In genomic region chr12:127398026-127398715, GRCh38 we compare ENCODE assay signal across 20 cellular contexts.
"Had no signal": no experiment of that assay in that cellular context is flagged by ENCODE, and none has a peak within 500 bp of the region (broad histone marks: within the 10 kb centered on the region; RNA-seq: fewer than 3 reads in every experiment).

No MANE protein-coding gene starts in this region.

- H3K36me3 Mint-ChIP-seq: activated naive CD4-positive, alpha-beta T cell treated with anti-CD3 and anti-CD28 coated beads, Interleukin-2, amount 10 ng/mL, durations not matched to agents 7 days and 5 days; stimulated activated naive B cell treated with anti-CD40 and anti-IgM and Interleukin-4, amounts not matched to agents 10 μg/mL and 1 μg/mL and 100 μg/mL, for 72 hours had no signal

- H3K9me3 Mint-ChIP-seq: activated CD4-positive, alpha-beta T cell treated with anti-CD3 and anti-CD28 coated beads, Interleukin-2, amount 10 ng/mL, durations not matched to agents 7 days and 5 days; activated naive CD4-positive, alpha-beta T cell treated with anti-CD3 and anti-CD28 coated beads, Interleukin-2, amount 10 ng/mL, durations not matched to agents 7 days and 5 days; activated naive CD8-positive, alpha-beta T cell treated with anti-CD3 and anti-CD28 coated beads, Interleukin-2, amount 50 U/mL, for 24 hours; activated T-cell treated with anti-CD3 and anti-CD28 coated beads, Interleukin-2, amount 50 U/mL, for 24 hours; dendritic cell treated with granulocyte-macrophage colony-stimulating factor and Interleukin-4, amounts not matched to agents 40 ng/mL and 50 ng/mL, for 4 days; stimulated activated naive B cell treated with anti-CD40 and anti-IgM and Interleukin-4, amounts not matched to agents 10 μg/mL and 1 μg/mL and 100 μg/mL, for 72 hours had no signal

- FAIRE-seq: endothelial cell of umbilical vein had no signal

- H3K36me3 ChIP-seq: esophagus squamous epithelium, upper lobe of right lung had no signal

- H3K27ac ChIP-seq: esophagus squamous epithelium, upper lobe of right lung had no signal

- H3K27me3 Mint-ChIP-seq: dendritic cell treated with granulocyte-macrophage colony-stimulating factor and Interleukin-4, amounts not matched to agents 40 ng/mL and 50 ng/mL, for 4 days; stimulated activated naive B cell treated with anti-CD40 and anti-IgM and Interleukin-4, amounts not matched to agents 10 μg/mL and 1 μg/mL and 100 μg/mL, for 72 hours had no signal

- H3K4me1 ChIP-seq: esophagus squamous epithelium, upper lobe of right lung had no signal

- H3K27me3 ChIP-seq: esophagus squamous epithelium, upper lobe of right lung had no signal

- H3K27ac Mint-ChIP-seq: activated CD4-positive, alpha-beta T cell treated with anti-CD3 and anti-CD28 coated beads, Interleukin-2, amount 10 ng/mL, durations not matched to agents 7 days and 5 days; activated CD8-positive, alpha-beta T cell treated with anti-CD3 and anti-CD28 coated beads, Interleukin-2, amount 10 ng/mL, durations not matched to agents 7 days and 5 days; activated naive CD4-positive, alpha-beta T cell treated with anti-CD3 and anti-CD28 coated beads, Interleukin-2, amount 10 ng/mL, durations not matched to agents 7 days and 5 days; activated naive CD8-positive, alpha-beta T cell treated with anti-CD3 and anti-CD28 coated beads, Interleukin-2, amount 50 U/mL, for 24 hours; activated T-cell treated with anti-CD3 and anti-CD28 coated beads, Interleukin-2, amount 50 U/mL, for 24 hours; dendritic cell treated with granulocyte-macrophage colony-stimulating factor and Interleukin-4, amounts not matched to agents 40 ng/mL and 50 ng/mL, for 4 days; stimulated activated naive B cell treated with anti-CD40 and anti-IgM and Interleukin-4, amounts not matched to agents 10 μg/mL and 1 μg/mL and 100 μg/mL, for 72 hours had no signal

- DNase-seq: activated CD4-positive, alpha-beta T cell treated with anti-CD3 and anti-CD28 coated beads, Interleukin-2, amount 10 ng/mL, durations not matched to agents 7 days and 5 days; activated CD8-positive, alpha-beta T cell treated with anti-CD3 and anti-CD28 coated beads, Interleukin-2, amount 10 ng/mL, durations not matched to agents 7 days and 5 days; activated effector memory CD4-positive, alpha-beta T cell treated with Interleukin-2 at 50 U/mL for 16 hours; activated naive CD4-positive, alpha-beta T cell treated with anti-CD3 and anti-CD28 coated beads, Interleukin-2, amount 10 ng/mL, durations not matched to agents 7 days and 5 days; activated naive CD8-positive, alpha-beta T cell treated with anti-CD3 and anti-CD28 coated beads, Interleukin-2, amount 50 U/mL, for 24 hours; activated T-cell treated with anti-CD3 and anti-CD28 coated beads, Interleukin-2, amount 50 U/mL, for 24 hours; anterior cingulate cortex; effector memory CD4-positive, alpha-beta T cell; esophagus squamous epithelium; foreskin melanocyte; glutamatergic neuron; hippocampal formation; islet precursor cell; occipital lobe; stimulated activated naive B cell treated with anti-CD40 and anti-IgM and Interleukin-4, amounts not matched to agents 10 μg/mL and 1 μg/mL and 100 μg/mL, for 72 hours; upper lobe of right lung had no signal

- H3K4me3 ChIP-seq: esophagus squamous epithelium, upper lobe of right lung had no signal

- ATAC-seq: activated CD4-positive, CD25-positive, alpha-beta regulatory T cell treated with anti-CD3 and anti-CD28 coated beads, Interleukin-2, amount 50 U/mL, for 24 hours; activated CD8-positive, alpha-beta T cell treated with anti-CD3 and anti-CD28 coated beads, Interleukin-2, amount 10 ng/mL, durations not matched to agents 7 days and 5 days; activated naive CD8-positive, alpha-beta T cell treated with anti-CD3 and anti-CD28 coated beads, Interleukin-2, amount 50 U/mL, for 24 hours; left lobe of liver; stimulated activated naive B cell treated with anti-CD40 and anti-IgM and Interleukin-4, amounts not matched to agents 10 μg/mL and 1 μg/mL and 100 μg/mL, for 72 hours; upper lobe of right lung had no signal

- H3K9me3 ChIP-seq: esophagus squamous epithelium, upper lobe of right lung had no signal

- H3K4me3 Mint-ChIP-seq: activated CD4-positive, alpha-beta T cell treated with anti-CD3 and anti-CD28 coated beads, Interleukin-2, amount 10 ng/mL, durations not matched to agents 7 days and 5 days; activated CD8-positive, alpha-beta T cell treated with anti-CD3 and anti-CD28 coated beads, Interleukin-2, amount 10 ng/mL, durations not matched to agents 7 days and 5 days; activated naive CD4-positive, alpha-beta T cell treated with anti-CD3 and anti-CD28 coated beads, Interleukin-2, amount 10 ng/mL, durations not matched to agents 7 days and 5 days; activated naive CD8-positive, alpha-beta T cell treated with anti-CD3 and anti-CD28 coated beads, Interleukin-2, amount 50 U/mL, for 24 hours; activated T-cell treated with anti-CD3 and anti-CD28 coated beads, Interleukin-2, amount 50 U/mL, for 24 hours; dendritic cell treated with granulocyte-macrophage colony-stimulating factor and Interleukin-4, amounts not matched to agents 40 ng/mL and 50 ng/mL, for 4 days; stimulated activated naive B cell treated with anti-CD40 and anti-IgM and Interleukin-4, amounts not matched to agents 10 μg/mL and 1 μg/mL and 100 μg/mL, for 72 hours had no signal

- H3K4me1 Mint-ChIP-seq: activated CD4-positive, alpha-beta T cell treated with anti-CD3 and anti-CD28 coated beads, Interleukin-2, amount 10 ng/mL, durations not matched to agents 7 days and 5 days; activated naive CD4-positive, alpha-beta T cell treated with anti-CD3 and anti-CD28 coated beads, Interleukin-2, amount 10 ng/mL, durations not matched to agents 7 days and 5 days; activated naive CD8-positive, alpha-beta T cell treated with anti-CD3 and anti-CD28 coated beads, Interleukin-2, amount 50 U/mL, for 24 hours; stimulated activated naive B cell treated with anti-CD40 and anti-IgM and Interleukin-4, amounts not matched to agents 10 μg/mL and 1 μg/mL and 100 μg/mL, for 72 hours had no signal
